Comparison of ENCODE assay signal across 8 cellular contexts in the genomic region with DNA sequence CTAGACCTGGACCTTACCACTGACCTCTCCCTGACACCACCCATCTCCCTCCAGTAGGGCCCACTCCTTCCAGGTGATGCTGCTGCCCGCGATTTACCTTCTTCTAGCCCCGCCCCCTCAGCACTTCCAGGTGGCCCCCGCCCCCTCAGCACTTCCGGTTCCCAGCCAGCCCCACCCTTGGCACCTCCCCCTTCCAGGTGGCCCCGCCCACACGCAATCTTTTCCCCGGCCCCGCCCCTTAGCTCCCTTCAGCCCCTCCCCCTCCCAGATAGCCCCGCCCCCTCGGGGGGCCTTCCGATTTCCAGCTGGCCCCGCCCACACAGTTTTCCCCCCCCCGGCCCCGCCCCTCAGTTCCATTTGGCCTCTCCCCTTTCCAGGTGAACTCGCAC. TPM values are rescaled to one million over a fixed set of nuclear protein-coding genes. Genes with fewer than 3 reads are reported as not detected.
A peak's percentile ranks its signal among the peaks of the same experiment; 100 is the strongest.
DNase-seq lines count a peak whose midpoint lies in the region; TF ChIP-seq lines count a peak whose summit lies in the region.

No MANE protein-coding gene starts in this region.

- peak overlapping the region; percentile 75 for H2AFZ ChIP-seq in ACC112 (ENCODE audit: low read length, unreplicated experiment)
- peak overlapping the region; percentile 95 for H2AFZ ChIP-seq in neuron (ENCODE audit: low read depth, low read length)

- DNase-seq in GM19240 (ENCODE audit: insufficient read length, low spot score), result peak; percentile 49
- peak; percentile 48 for DNase-seq in Jurkat, Clone E6-1 (ENCODE audit: low read depth, low spot score)
- DNase-seq in RPMI7951 (ENCODE audit: low read depth), result peak; percentile 51
- DNase-seq in activated T-helper 9 cell treated with anti-CD3 and anti-CD28 coated beads, Interleukin-2, amount 50 U/mL, for 16 hours (ENCODE audit: low read depth), result peak; percentile 88
- DNase-seq in fibroblast of the aortic adventitia (ENCODE audit: low read depth), result peak; percentile 66
- peak; percentile 17 for DNase-seq in stromal cell of bone marrow (ENCODE audit: low read depth)

- peaks cover 29% of the 10 kb centered on the region for H3K79me2 ChIP-seq in ACC112 (ENCODE audit: control insufficient read depth, insufficient read depth, low read length, unreplicated experiment)

- no peak for TF ChIP-seq CTCF in fibroblast of the aortic adventitia (IDR thresholded peaks at IDR 0.05; ENCODE audit: insufficient read depth, low read length)

- peak overlapping the region; percentile 78; the same call in 1 of the 2 replicates for H3K27ac ChIP-seq in ACC112 (ENCODE audit: low read depth, low read length)

- H3K36me3 ChIP-seq in ACC112 (ENCODE audit: insufficient read depth, low read length) (no peaks in the 10 kb centered on the region), neuron (ENCODE audit: insufficient read depth, low read length) (peaks cover 26% of the 10 kb centered on the region)

- peak overlapping the region; percentile 97 for H3K4me3 ChIP-seq in ACC112 (ENCODE audit: low read depth, low read length)
- peak overlapping the region; percentile 92 for H3K4me3 ChIP-seq in Jurkat, Clone E6-1 (ENCODE audit: low read length)
- H3K4me3 ChIP-seq in fibroblast of the aortic adventitia (ENCODE audit: low read depth, low read length), result peak overlapping the region; percentile 95
- peak overlapping the region; percentile 94 for H3K4me3 ChIP-seq in neuron (ENCODE audit: low read length)

- H3K4me1 ChIP-seq in ACC112 (ENCODE audit: control insufficient read depth, insufficient read depth, low read length, unreplicated experiment) (peaks cover 4% of the 10 kb centered on the region), neuron (ENCODE audit: insufficient read depth, low read length) (peaks cover 16% of the 10 kb centered on the region)

- no peaks in the 10 kb centered on the region for H3K27me3 ChIP-seq in ACC112 (ENCODE audit: insufficient read depth, low read length)
- H3K27me3 ChIP-seq in neuron (ENCODE audit: insufficient read depth, low read length), result no peaks in the 10 kb centered on the region

- H3K9me3 ChIP-seq in neuron (ENCODE audit: low read length), result no peaks in the 10 kb centered on the region

RNA-seq across cellular contexts. Expression of a gene that starts 0.6 kb away (rescaled TPM):
- polyA plus RNA-seq in Jurkat, Clone E6-1 (2012; ENCODE audit: insufficient read depth, insufficient read length), result 227 TPM
- total RNA-seq in RPMI7951 (2014; rRNA removed; shearing (Covaris generic)), result 44.0 and 54.3 TPM in 2 replicates
- 9.0 and 27.3 TPM in 2 replicates for total RNA-seq in fibroblast of the aortic adventitia (ENCODE audit: low replicate concordance)

RNA-seq across cellular contexts. Expression of a gene that starts 0.9 kb away (rescaled TPM):
- polyA plus RNA-seq in Jurkat, Clone E6-1 (2012; ENCODE audit: insufficient read depth, insufficient read length), result 9.0 TPM
- total RNA-seq in RPMI7951 (2014; rRNA removed; shearing (Covaris generic)), result 1.4 and 2.1 TPM in 2 replicates
- total RNA-seq in fibroblast of the aortic adventitia (ENCODE audit: low replicate concordance), result 2.7 and 4.3 TPM in 2 replicates

RNA-seq across cellular contexts. Expression of a gene that starts 59.0 kb away (rescaled TPM):
- polyA plus RNA-seq in Jurkat, Clone E6-1 (2012; ENCODE audit: insufficient read depth, insufficient read length), result not detected
- 5.9 and 6.8 TPM in 2 replicates for total RNA-seq in RPMI7951 (2014; rRNA removed; shearing (Covaris generic))
- 6.3 and 23.6 TPM in 2 replicates for total RNA-seq in fibroblast of the aortic adventitia (ENCODE audit: low replicate concordance)

Comparison
In these comparisons a context has a peak if more than half of its experiments do, and no peak if none do; other contexts are left out.
1. Peak in every context shown above with its lines: DNase-seq, H3K4me3 ChIP-seq and H3K27ac ChIP-seq.
2. DNase-seq: peak in every context shown above with its lines; median percentile 88 in activated T-helper 9 cell treated with anti-CD3 and anti-CD28 coated beads, Interleukin-2, amount 50 U/mL, for 16 hours; 66 in fibroblast of the aortic adventitia; 51 in RPMI7951; 49 in GM19240; 48 in Jurkat, Clone E6-1; 17 in stromal cell of bone marrow.